24 cellular contexts compared by ENCODE assay signal in the genomic region with DNA sequence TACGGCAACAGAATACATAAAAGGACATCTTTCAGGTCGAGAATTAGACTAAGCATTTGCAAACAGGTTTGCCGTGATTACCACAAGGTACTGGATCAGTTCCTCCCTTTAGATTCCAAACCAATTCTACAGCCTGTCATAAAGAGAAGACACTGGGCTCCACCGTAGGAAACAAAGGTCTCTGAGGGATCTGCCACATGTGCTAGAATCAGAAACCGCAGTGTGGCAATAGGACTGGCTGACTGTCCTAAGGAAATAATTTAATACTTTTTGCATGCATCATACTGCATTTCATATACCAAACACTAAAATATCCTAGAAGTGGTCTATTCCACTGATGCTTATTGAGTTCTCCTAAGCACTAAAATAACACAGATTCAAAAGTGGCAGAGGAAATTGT. TPM values are rescaled to one million over a fixed set of nuclear protein-coding genes. Genes with fewer than 3 reads are reported as not detected.
"Had no signal": no experiment of that assay in that cellular context is flagged by ENCODE, and none has a peak within 500 bp of the region (broad histone marks: within the 10 kb centered on the region; RNA-seq: fewer than 3 reads in every experiment).

No MANE protein-coding gene starts in this region.

- H3K9ac ChIP-seq: parathyroid adenoma had no signal

- H2AFZ ChIP-seq: parathyroid adenoma had no signal

- H3K9me3 Mint-ChIP-seq: activated B cell treated with CpG ODN at 0.5 μM for 24 hours; activated naive CD8-positive, alpha-beta T cell treated with anti-CD3 and anti-CD28 coated beads for 36 hours; activated T-cell treated with anti-CD3 and anti-CD28 coated beads, Interleukin-2, amount 50 U/mL, for 4 hours; activated T-helper 2 cell treated with anti-CD3 and anti-CD28 coated beads, Interferon-gamma antibody, Interleukin-2, Interleukin-4, amounts not matched to agents 10 μg/mL and 5 μg/mL and 100 μg/mL, durations not matched to agents 14 hours and 24 hours and 36 hours; nephron progenitor cell; stimulated activated naive B cell treated with anti-CD40 and anti-IgM and Interleukin-4, amounts not matched to agents 10 μg/mL and 1 μg/mL and 100 μg/mL, for 72 hours; T-helper 1 cell treated with Interleukin-12 subunit alpha and Interleukin-12 subunit beta and Interleukin-4 antibody, amounts not matched to agents 30 μg/mL and 1 μg/mL, for 36 hours; type B pancreatic cell had no signal

- H3K36me3 ChIP-seq: right lobe of liver, vagina had no signal

- H3K27ac Mint-ChIP-seq: activated B cell treated with CpG ODN at 0.5 μM for 24 hours; activated CD4-positive, alpha-beta T cell treated with anti-CD3 and anti-CD28 coated beads for 36 hours; activated naive CD8-positive, alpha-beta T cell treated with anti-CD3 and anti-CD28 coated beads for 36 hours; activated T-helper 2 cell treated with anti-CD3 and anti-CD28 coated beads, Interferon-gamma antibody, Interleukin-2, Interleukin-4, amounts not matched to agents 10 μg/mL and 5 μg/mL and 100 μg/mL, durations not matched to agents 14 hours and 24 hours and 36 hours; nephron progenitor cell; stimulated activated naive B cell treated with anti-CD40 and anti-IgM and Interleukin-4, amounts not matched to agents 10 μg/mL and 1 μg/mL and 100 μg/mL, for 72 hours; T-helper 1 cell treated with Interleukin-12 subunit alpha and Interleukin-12 subunit beta and Interleukin-4 antibody, amounts not matched to agents 30 μg/mL and 1 μg/mL, for 36 hours; type B pancreatic cell had no signal

- H3K27me3 Mint-ChIP-seq: type B pancreatic cell had no signal

- H3K27me3 ChIP-seq: right lobe of liver, vagina had no signal

- H3K4me3 Mint-ChIP-seq: activated B cell treated with CpG ODN at 0.5 μM for 24 hours; activated CD4-positive, alpha-beta T cell treated with anti-CD3 and anti-CD28 coated beads for 36 hours; activated naive CD8-positive, alpha-beta T cell treated with anti-CD3 and anti-CD28 coated beads for 36 hours; activated T-cell treated with anti-CD3 and anti-CD28 coated beads, Interleukin-2, amount 50 U/mL, for 4 hours; nephron progenitor cell; stimulated activated naive B cell treated with anti-CD40 and anti-IgM and Interleukin-4, amounts not matched to agents 10 μg/mL and 1 μg/mL and 100 μg/mL, for 72 hours; T-helper 1 cell treated with Interleukin-12 subunit alpha and Interleukin-12 subunit beta and Interleukin-4 antibody, amounts not matched to agents 30 μg/mL and 1 μg/mL, for 36 hours; type B pancreatic cell had no signal

- H3K79me2 ChIP-seq: parathyroid adenoma had no signal

- H3K4me1 ChIP-seq: parathyroid adenoma, right lobe of liver had no signal

- H3K4me1 Mint-ChIP-seq: activated B cell treated with CpG ODN at 0.5 μM for 24 hours; activated CD4-positive, alpha-beta T cell treated with anti-CD3 and anti-CD28 coated beads for 36 hours; activated naive CD8-positive, alpha-beta T cell treated with anti-CD3 and anti-CD28 coated beads for 36 hours; stimulated activated naive B cell treated with anti-CD40 and anti-IgM and Interleukin-4, amounts not matched to agents 10 μg/mL and 1 μg/mL and 100 μg/mL, for 72 hours had no signal

- H3K27ac ChIP-seq: epithelial cell of prostate, parathyroid adenoma, right lobe of liver, thoracic aorta, vagina had no signal

- H3K36me3 Mint-ChIP-seq: activated naive CD8-positive, alpha-beta T cell treated with anti-CD3 and anti-CD28 coated beads for 36 hours; stimulated activated naive B cell treated with anti-CD40 and anti-IgM and Interleukin-4, amounts not matched to agents 10 μg/mL and 1 μg/mL and 100 μg/mL, for 72 hours had no signal

- DNase-seq: activated B cell treated with CpG ODN at 0.5 μM for 24 hours; activated CD4-positive, alpha-beta T cell treated with anti-CD3 and anti-CD28 coated beads for 36 hours; activated CD4-positive, alpha-beta T cell treated with anti-CD3 and anti-CD28 coated beads, Interleukin-2, amount 50 U/mL, for 4 hours; activated CD8-positive, alpha-beta memory T cell treated with anti-CD3 and anti-CD28 coated beads for 24 hours; activated CD8-positive, alpha-beta memory T cell treated with anti-CD3 and anti-CD28 coated beads, Interleukin-2, amount 50 U/mL, for 4 hours; activated naive CD4-positive, alpha-beta T cell; activated naive CD8-positive, alpha-beta T cell treated with anti-CD3 and anti-CD28 coated beads for 36 hours; activated T-cell treated with anti-CD3 and anti-CD28 coated beads, Interleukin-2, amount 50 U/mL, for 4 hours; amniotic stem cell; cortex of kidney; hypothalamus; left ventricle myocardium superior; nephron progenitor cell; right lobe of liver; small intestine; stimulated activated naive B cell treated with anti-CD40 and anti-IgM and Interleukin-4, amounts not matched to agents 10 μg/mL and 1 μg/mL and 100 μg/mL, for 72 hours; T1000 had no signal

- H3K9me3 ChIP-seq: right lobe of liver, thoracic aorta, vagina had no signal

- H3K4me3 ChIP-seq: right lobe of liver, thoracic aorta, vagina had no signal

RNA-seq across cellular contexts. Expression of a gene that starts 59.2 kb away (rescaled TPM):
- total RNA-seq: activated B cell treated with CpG ODN at 0.5 μM for 24 hours; activated CD4-positive, alpha-beta T cell treated with anti-CD3 and anti-CD28 coated beads for 36 hours; activated naive CD8-positive, alpha-beta T cell treated with anti-CD3 and anti-CD28 coated beads for 36 hours; activated T-cell treated with anti-CD3 and anti-CD28 coated beads, Interleukin-2, amount 50 U/mL, for 4 hours; activated T-helper 2 cell treated with anti-CD3 and anti-CD28 coated beads, Interferon-gamma antibody, Interleukin-2, Interleukin-4, amounts not matched to agents 10 μg/mL and 5 μg/mL and 100 μg/mL, durations not matched to agents 14 hours and 24 hours and 36 hours; right lobe of liver; thoracic aorta; vagina had no signal
